ENCODE assay signal across 11 cellular contexts in the genomic region with DNA sequence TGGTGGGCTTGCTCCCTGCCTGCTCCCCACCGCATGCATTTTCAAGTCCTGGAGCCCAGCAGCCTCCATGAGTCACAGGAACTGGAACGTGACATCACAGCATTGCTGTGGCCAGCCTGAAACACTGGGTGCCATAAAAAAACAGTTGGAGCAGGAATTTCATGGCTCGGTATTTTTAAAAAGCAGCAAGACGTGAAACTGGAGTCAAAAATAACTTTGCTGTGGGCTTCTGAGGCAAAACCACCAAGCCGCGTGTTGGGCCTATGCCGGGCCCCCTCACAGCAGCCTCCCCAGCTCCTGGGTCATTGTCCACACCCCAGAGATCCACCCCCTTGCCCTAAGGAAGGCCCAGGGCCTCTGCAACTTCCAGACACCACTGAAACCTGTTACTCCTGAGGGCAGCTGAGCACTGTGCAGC. TPM values are rescaled to one million over a fixed set of nuclear protein-coding genes. Genes with fewer than 3 reads are reported as not detected.
DNase-seq lines count a peak whose midpoint lies in the region; ATAC-seq and TF ChIP-seq lines count a peak whose summit lies in the region.
"Had no signal": no experiment of that assay in that cellular context is flagged by ENCODE, and none has a peak within 500 bp of the region (broad histone marks: within the 10 kb centered on the region; RNA-seq: fewer than 3 reads in every experiment).

No MANE protein-coding gene starts in this region.

- TF ChIP-seq CTCF in GM23338 (conservative IDR thresholded peaks at IDR 0.05; ENCODE audit: low read depth in 2 of 2) (no peak), right atrium auricular region (IDR thresholded peaks at IDR 0.05) (no peak), smooth muscle cell (IDR thresholded peaks at IDR 0.05; ENCODE audit: borderline replicate concordance, insufficient read depth, poor library complexity, severe bottlenecking) (no peak)

- H3K27me3 Mint-ChIP-seq in GM23338 (ENCODE audit: insufficient read depth, low read depth, poor library complexity), result peaks cover 6% of the 10 kb centered on the region
- H3K27me3 Mint-ChIP-seq: central memory CD8-positive, alpha-beta T cell had no signal

- H3K4me2 ChIP-seq in GM23338 (no peak overlapping the region), smooth muscle cell (peak overlapping the region; percentile 41)

- H3F3A ChIP-seq in GM23338 (replicated peaks; ENCODE audit: low read depth) (no peaks in the 10 kb centered on the region), smooth muscle cell (ENCODE audit: low read depth) (peaks cover 34% of the 10 kb centered on the region)

- DNase-seq in GM23338 (ENCODE audit: low spot score) (no peak), amniotic stem cell (lab: John Stamatoyannopoulos, UW) (peak; percentile 35), right atrium auricular region (ENCODE audit: low spot score) (peak; percentile 80), smooth muscle cell (lab: John Stamatoyannopoulos, UW; ENCODE audit: unreplicated experiment) (no peak)
- DNase-seq in stimulated activated CD4-positive, alpha-beta T cell treated with anti-CD3 and anti-CD28 coated beads, Interleukin-1b, Interleukin-23, amount 100 ng/mL, for 48 hours, result no peak
- no peak for DNase-seq in activated T-cell treated with anti-CD3 and anti-CD28 coated beads, Interleukin-2, amount 50 U/mL, for 1 hour

- H3K9me3 ChIP-seq in right atrium auricular region (no peaks in the 10 kb centered on the region), smooth muscle cell (replicated peaks; ENCODE audit: low read depth) (no peaks in the 10 kb centered on the region)
- H3K9me3 ChIP-seq: right lobe of liver had no signal

- ATAC-seq in GM23338 (no peak), HG03108 (IDR thresholded peaks at IDR 0.05; ENCODE audit: unreplicated experiment) (no peak), HG02763 (IDR thresholded peaks at IDR 0.05; ENCODE audit: unreplicated experiment) (no peak)
- ATAC-seq: GM12878, right lobe of liver had no signal

- H3K9me3 Mint-ChIP-seq in GM23338, result no peaks in the 10 kb centered on the region
- H3K9me3 Mint-ChIP-seq: central memory CD8-positive, alpha-beta T cell had no signal

- H3K9me2 ChIP-seq in GM23338 (ENCODE audit: insufficient read depth), result no peaks in the 10 kb centered on the region

- H3K27ac Mint-ChIP-seq in GM23338, result peak overlapping the region; percentile 75; the same call in 1 of the 2 replicates

- peaks cover 8% of the 10 kb centered on the region; the same call in 1 of the 3 replicates for H3K36me3 Mint-ChIP-seq in GM23338 (ENCODE audit: low read depth)

- no peak overlapping the region for H3K27ac ChIP-seq in GM23338 (ENCODE audit: low read depth)
- H3K27ac ChIP-seq in right atrium auricular region, result peak overlapping the region; percentile 58 to 78
- H3K27ac ChIP-seq in smooth muscle cell (ENCODE audit: low read depth), result peak overlapping the region; percentile 96
- H3K27ac ChIP-seq: right lobe of liver had no signal

- H4K20me1 ChIP-seq in GM23338 (replicated peaks; ENCODE audit: insufficient read depth) (no peaks in the 10 kb centered on the region; the same call in 1 of the 2 replicates), smooth muscle cell (ENCODE audit: low read depth) (no peaks in the 10 kb centered on the region)

- H3K27me3 ChIP-seq in GM23338 (ENCODE audit: insufficient read depth) (no peaks in the 10 kb centered on the region), right atrium auricular region (no peaks in the 10 kb centered on the region), smooth muscle cell (ENCODE audit: low read depth) (no peaks in the 10 kb centered on the region)
- H3K27me3 ChIP-seq: right lobe of liver had no signal

- H3K79me2 ChIP-seq in GM23338 (replicated peaks; ENCODE audit: insufficient read depth), result no peaks in the 10 kb centered on the region
- H3K79me2 ChIP-seq in smooth muscle cell (ENCODE audit: low read depth), result no peaks in the 10 kb centered on the region

- H2AFZ ChIP-seq in GM23338 (no peak overlapping the region), smooth muscle cell (ENCODE audit: low read depth) (no peak overlapping the region)

- H3K4me1 ChIP-seq in GM23338 (ENCODE audit: insufficient read depth) (no peaks in the 10 kb centered on the region), right atrium auricular region (peaks cover 0 to 65% of the 10 kb centered on the region in 2 donors), smooth muscle cell (ENCODE audit: low read depth) (peaks cover 39% of the 10 kb centered on the region)

- H3K4me3 Mint-ChIP-seq in GM23338, result no peak overlapping the region
- H3K4me3 Mint-ChIP-seq: central memory CD8-positive, alpha-beta T cell had no signal

- WGBS in smooth muscle cell (ENCODE audit: low lambda C conversion rate), result 2% methylated on average over 7 of the region's 7 CpGs

- H3K36me3 ChIP-seq in GM23338 (ENCODE audit: insufficient read depth) (no peaks in the 10 kb centered on the region; the same call in 1 of the 2 replicates), right atrium auricular region (no peaks in the 10 kb centered on the region), smooth muscle cell (ENCODE audit: low read depth) (no peaks in the 10 kb centered on the region)
- H3K36me3 ChIP-seq: right lobe of liver had no signal

- H3K4me3 ChIP-seq in GM23338 (no peak overlapping the region), right atrium auricular region (no peak overlapping the region), smooth muscle cell (no peak overlapping the region)
- H3K4me3 ChIP-seq: GM12878, right lobe of liver had no signal

- H3K9ac ChIP-seq in smooth muscle cell (ENCODE audit: low read depth), result peak overlapping the region; percentile 85

- H3K4me1 Mint-ChIP-seq in GM23338, result peaks cover 21% of the 10 kb centered on the region; the same call in 2 of the 3 replicates

TF ChIP-seq in GM23338, 12 proteins besides CTCF, POLR2A, EP300 and RAD21 (continues in another document):
- TF ChIP-seq ZNF331 (CRISPR knock-in tag; IDR thresholded peaks at IDR 0.05; ENCODE audit: low read depth) (no peak), REST (IDR thresholded peaks at IDR 0.05; ENCODE audit: unreplicated experiment) (no peak), EZH2 (IDR thresholded peaks at IDR 0.05; ENCODE audit: low read depth, unreplicated experiment) (no peak)

RNA-seq across cellular contexts. Expression of gene DUSP7, which starts 33.8 kb away (rescaled TPM):
- total RNA-seq in GM23338 (2014; rRNA removed; shearing (Covaris generic)), result 14.7 and 15.8 TPM in 2 replicates
- 5.6 and 5.9 TPM in 2 replicates for polyA plus RNA-seq in GM23338 (2016; fragmentation: Nextera tagmentation; extraction: Ambion mirVana)
- total RNA-seq in right atrium auricular region, result 10 to 100 TPM; 17.7 to 33.7 TPM
- total RNA-seq in smooth muscle cell, result 25.0 and 26.8 TPM in 2 replicates
- polyA plus RNA-seq in smooth muscle cell, result 12.4 and 13.3 TPM in 2 replicates

Comparison
In these comparisons a context has a peak if more than half of its experiments do, and no peak if none do; other contexts are left out.
1. DNase-seq: peak in amniotic stem cell (single experiment) and right atrium auricular region (single experiment); none in GM23338 (single experiment), smooth muscle cell (single experiment), stimulated activated CD4-positive, alpha-beta T cell treated with anti-CD3 and anti-CD28 coated beads, Interleukin-1b, Interleukin-23, amount 100 ng/mL, for 48 hours (single experiment) and activated T-cell treated with anti-CD3 and anti-CD28 coated beads, Interleukin-2, amount 50 U/mL, for 1 hour (single experiment).